Comparison of ENCODE assay signal across 34 cellular contexts in the genomic region with DNA sequence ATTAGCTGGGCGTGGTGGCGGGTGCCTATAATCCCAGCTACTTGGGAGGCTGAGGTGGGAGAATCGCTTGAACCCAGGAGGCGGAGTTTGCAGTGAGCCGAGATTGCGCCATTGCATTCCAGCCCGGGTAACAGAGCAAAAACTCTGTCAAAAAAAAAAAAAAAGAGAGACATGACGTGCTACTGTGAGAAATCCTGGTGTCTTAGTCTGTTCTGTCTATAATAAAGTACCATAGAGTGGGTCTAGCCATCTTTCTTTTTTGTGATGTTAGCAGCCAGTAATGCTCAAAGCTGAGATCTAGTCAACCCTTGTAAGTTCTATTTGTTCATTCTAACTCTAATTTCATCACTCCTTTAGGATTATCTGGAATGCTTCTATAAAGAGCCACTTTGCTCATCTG. TPM values are rescaled to one million over a fixed set of nuclear protein-coding genes. Genes with fewer than 3 reads are reported as not detected.
"Had no signal": no experiment of that assay in that cellular context is flagged by ENCODE, and none has a peak within 500 bp of the region (broad histone marks: within the 10 kb centered on the region; RNA-seq: fewer than 3 reads in every experiment).

No MANE protein-coding gene starts in this region.

- DNase-seq: activated B cell treated with CpG ODN at 0.5 μM for 24 hours; activated CD4-positive, alpha-beta T cell treated with anti-CD3 and anti-CD28 coated beads for 48 hours; activated CD4-positive, alpha-beta T cell treated with anti-CD3 and anti-CD28 coated beads, Interleukin-2, amount 50 U/mL, for 1 hour; activated CD4-positive, alpha-beta T cell treated with anti-CD3 and anti-CD28 coated beads, Interleukin-2, amount 50 U/mL, for 48 hours; activated CD8-positive, alpha-beta memory T cell treated with anti-CD3 and anti-CD28 coated beads for 24 hours; activated CD8-positive, alpha-beta T cell treated with anti-CD3 and anti-CD28 coated beads for 36 hours; activated effector memory CD4-positive, alpha-beta T cell treated with Interleukin-2 at 50 U/mL for 16 hours; activated gamma-delta T cell treated with Interleukin-2 at 50 U/mL for 16 hours; activated naive CD4-positive, alpha-beta T cell treated with anti-CD3 and anti-CD28 coated beads, Interleukin-2, amount 50 U/mL, for 16 hours; activated naive CD4-positive, alpha-beta T cell treated with Interleukin-2 at 50 U/mL for 16 hours; activated T-cell treated with anti-CD3 and anti-CD28 coated beads, Interleukin-2, amount 50 U/mL, for 4 hours; amygdala; aorta; brain microvascular endothelial cell; dorsolateral prefrontal cortex; effector memory CD4-positive, alpha-beta T cell; foreskin keratinocyte; gastrocnemius medialis; glutamatergic neuron; T-helper 1 cell; T-helper 17 cell; T1000; WERI-Rb-1 had no signal

- H3K27ac Mint-ChIP-seq: activated B cell treated with CpG ODN at 0.5 μM for 24 hours; activated CD8-positive, alpha-beta T cell treated with anti-CD3 and anti-CD28 coated beads for 36 hours; activated naive CD8-positive, alpha-beta T cell; activated T-helper 17 cell treated with anti-CD3 and anti-CD28 coated beads, Interleukin-2, amount 50 U/mL, for 72 hours; dendritic cell treated with granulocyte-macrophage colony-stimulating factor and Interleukin-4, amounts not matched to agents 40 ng/mL and 50 ng/mL, for 4 days; T-helper 17 cell; T-helper 2 cell treated with Interferon-gamma antibody and Interleukin-4, amounts not matched to agents 5 μg/mL and 100 μg/mL, for 36 hours had no signal

- H3K4me3 Mint-ChIP-seq: activated B cell treated with CpG ODN at 0.5 μM for 24 hours; activated CD8-positive, alpha-beta T cell treated with anti-CD3 and anti-CD28 coated beads for 36 hours; activated naive CD8-positive, alpha-beta T cell; activated T-cell treated with anti-CD3 and anti-CD28 coated beads, Interleukin-2, amount 50 U/mL, for 4 hours; activated T-helper 17 cell treated with anti-CD3 and anti-CD28 coated beads, Interleukin-2, amount 50 U/mL, for 72 hours; central memory CD8-positive, alpha-beta T cell; dendritic cell treated with granulocyte-macrophage colony-stimulating factor and Interleukin-4, amounts not matched to agents 40 ng/mL and 50 ng/mL, for 4 days; T-helper 17 cell; T-helper 2 cell treated with Interferon-gamma antibody and Interleukin-4, amounts not matched to agents 5 μg/mL and 100 μg/mL, for 36 hours had no signal

- H3K36me3 ChIP-seq: brain microvascular endothelial cell, esophagus muscularis mucosa, gastrocnemius medialis, WERI-Rb-1 had no signal

- ATAC-seq: activated CD4-positive, CD25-positive, alpha-beta regulatory T cell treated with anti-CD3 and anti-CD28 coated beads, Interleukin-2, amount 50 U/mL, for 24 hours; activated CD8-positive, alpha-beta T cell treated with anti-CD3 and anti-CD28 coated beads for 36 hours; activated T-cell treated with anti-CD3 and anti-CD28 coated beads, Interleukin-2, amount 50 U/mL, for 4 hours; activated T-helper 17 cell treated with anti-CD3 and anti-CD28 coated beads, Interleukin-2, amount 50 U/mL, for 72 hours; foreskin keratinocyte; gastrocnemius medialis; T-helper 17 cell had no signal

- H3K27me3 ChIP-seq: brain microvascular endothelial cell, esophagus muscularis mucosa, foreskin keratinocyte, gastrocnemius medialis had no signal

- H3K4me1 ChIP-seq: foreskin keratinocyte, gastrocnemius medialis had no signal

- H3K4me3 ChIP-seq: coronary artery, dorsolateral prefrontal cortex, esophagus muscularis mucosa, gastrocnemius medialis had no signal

- H3K36me3 Mint-ChIP-seq: activated naive CD8-positive, alpha-beta T cell had no signal

- H3K9me3 Mint-ChIP-seq: activated B cell treated with CpG ODN at 0.5 μM for 24 hours; activated CD8-positive, alpha-beta T cell treated with anti-CD3 and anti-CD28 coated beads for 36 hours; activated T-cell treated with anti-CD3 and anti-CD28 coated beads, Interleukin-2, amount 50 U/mL, for 4 hours; activated T-helper 17 cell treated with anti-CD3 and anti-CD28 coated beads, Interleukin-2, amount 50 U/mL, for 72 hours; central memory CD8-positive, alpha-beta T cell; dendritic cell treated with granulocyte-macrophage colony-stimulating factor and Interleukin-4, amounts not matched to agents 40 ng/mL and 50 ng/mL, for 4 days; T-helper 2 cell treated with Interferon-gamma antibody and Interleukin-4, amounts not matched to agents 5 μg/mL and 100 μg/mL, for 36 hours had no signal

- FAIRE-seq: bronchial epithelial cell had no signal

- H3K27me3 Mint-ChIP-seq: activated B cell treated with CpG ODN at 0.5 μM for 24 hours; activated CD8-positive, alpha-beta T cell treated with anti-CD3 and anti-CD28 coated beads for 36 hours; activated naive CD8-positive, alpha-beta T cell; activated T-helper 17 cell treated with anti-CD3 and anti-CD28 coated beads, Interleukin-2, amount 50 U/mL, for 72 hours; central memory CD8-positive, alpha-beta T cell; T-helper 17 cell had no signal

- H3K27ac ChIP-seq: brain microvascular endothelial cell, coronary artery, dorsolateral prefrontal cortex, esophagus muscularis mucosa, foreskin keratinocyte, gastrocnemius medialis, WERI-Rb-1 had no signal

- H3K9me3 ChIP-seq: esophagus muscularis mucosa, gastrocnemius medialis had no signal

RNA-seq across cellular contexts. Expression of a gene that starts 38.9 kb away (rescaled TPM):
- total RNA-seq: activated B cell treated with CpG ODN at 0.5 μM for 24 hours; activated CD8-positive, alpha-beta T cell treated with anti-CD3 and anti-CD28 coated beads for 36 hours; activated T-cell treated with anti-CD3 and anti-CD28 coated beads, Interleukin-2, amount 50 U/mL, for 4 hours; activated T-helper 17 cell treated with anti-CD3 and anti-CD28 coated beads, Interleukin-2, amount 50 U/mL, for 72 hours; bronchial epithelial cell; cardiac septum; foreskin keratinocyte; gastrocnemius medialis; T-helper 17 cell had no signal
- polyA plus RNA-seq: adipose tissue, aorta had no signal
